In the genomic region with DNA sequence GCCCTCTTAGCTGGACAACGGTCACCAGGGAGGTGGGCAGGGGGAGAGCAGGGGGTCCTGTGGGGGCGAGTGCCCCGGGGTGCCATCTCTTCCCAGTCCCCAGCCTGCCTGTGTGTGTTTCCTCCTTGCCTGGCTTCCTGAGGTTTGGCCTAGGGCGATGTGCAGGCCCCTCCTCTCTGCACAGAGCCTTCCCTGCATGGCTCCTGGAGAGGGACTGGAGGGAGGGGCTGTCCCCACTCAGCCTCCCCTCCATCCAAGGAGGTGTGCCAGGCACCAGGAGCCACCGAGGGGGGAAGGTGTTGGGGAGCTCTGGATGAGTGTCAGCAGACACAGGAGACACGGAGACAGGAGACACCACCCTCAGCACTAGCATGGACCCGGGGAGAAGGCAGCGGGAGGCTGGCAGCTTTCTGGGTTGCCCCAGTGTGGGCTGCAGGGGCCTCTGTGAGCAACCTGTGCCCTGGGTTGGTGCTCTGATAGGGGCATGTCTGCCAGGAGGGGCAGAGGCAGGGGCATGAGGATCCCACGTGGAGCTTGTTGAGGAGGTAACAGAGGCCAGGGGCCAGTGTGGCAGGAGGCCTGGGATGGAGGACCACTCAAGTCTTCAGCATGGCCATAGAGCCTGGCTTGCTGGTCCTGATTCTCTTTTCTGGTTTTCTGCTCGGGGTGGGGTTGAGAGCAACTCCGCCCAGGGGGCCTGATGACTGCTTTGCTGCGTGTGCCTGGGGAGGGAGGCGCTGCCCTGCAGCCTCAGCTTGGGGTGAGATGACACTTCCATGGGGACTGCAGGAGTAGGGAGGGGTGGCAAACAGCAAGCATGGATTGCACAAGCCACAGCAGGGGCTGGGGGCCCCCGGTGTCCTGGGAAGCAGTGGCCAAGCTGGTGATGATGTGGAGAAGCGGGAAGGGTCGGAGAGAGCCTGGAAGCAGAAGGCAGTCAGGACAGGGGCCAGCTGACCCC, we compare ENCODE assay signal across 19 cellular contexts.
DNase-seq lines count a peak whose midpoint lies in the region; ATAC-seq and TF ChIP-seq lines count a peak whose summit lies in the region.
"Had no signal": no experiment of that assay in that cellular context is flagged by ENCODE, and none has a peak within 500 bp of the region (broad histone marks: within the 10 kb centered on the region; RNA-seq: fewer than 3 reads in every experiment).

No MANE protein-coding gene starts in this region.

- H3K4me3 Mint-ChIP-seq in endodermal cell, result no peak overlapping the region
- H3K4me3 Mint-ChIP-seq in activated T-helper 2 cell treated with anti-CD3 and anti-CD28 coated beads, Interferon-gamma antibody, Interleukin-2, Interleukin-4, amounts not matched to agents 10 μg/mL and 5 μg/mL and 100 μg/mL, durations not matched to agents 14 hours and 24 hours and 36 hours (ENCODE audit: low read depth), result no peak overlapping the region
- H3K4me3 Mint-ChIP-seq: CD8-positive, alpha-beta T cell had no signal

- peak; percentile 55 for DNase-seq in ELF-1 (ENCODE audit: low read depth, low spot score)
- no peak for DNase-seq in RWPE1 (ENCODE audit: low spot score)
- DNase-seq in endodermal cell, result no peak
- DNase-seq in SIG-M5 treated with dmso at 0.1 percent for 504 hours (lab: John Stamatoyannopoulos, UW; ENCODE audit: unreplicated experiment), result no peak
- no peak for DNase-seq in activated T-helper 2 cell treated with anti-CD3 and anti-CD28 coated beads, Interferon-gamma antibody, Interleukin-2, Interleukin-4, amounts not matched to agents 10 μg/mL and 5 μg/mL and 100 μg/mL, durations not matched to agents 14 hours and 24 hours and 36 hours (ENCODE audit: low spot score)
- no peak for DNase-seq in DMS79 treated with DMSO at 0.1 percent for 48 hours (lab: John Stamatoyannopoulos, UW)
- DNase-seq: BE2C; CD8-positive, alpha-beta T cell; Karpas-422; MG63; NCI-H1105; NCI-H1694 treated with DMSO at 0.1 percent for 48 hours; NCI-H2107; NCI-H2227 treated with DMSO at 0.1 percent for 48 hours; NCI-H524; SHP77 treated with DMSO at 0.1 percent for 48 hours had no signal

- peaks cover 1% of the 10 kb centered on the region for H3K27me3 Mint-ChIP-seq in endodermal cell (ENCODE audit: insufficient read depth)
- H3K27me3 Mint-ChIP-seq in activated T-helper 2 cell treated with anti-CD3 and anti-CD28 coated beads, Interferon-gamma antibody, Interleukin-2, Interleukin-4, amounts not matched to agents 10 μg/mL and 5 μg/mL and 100 μg/mL, durations not matched to agents 14 hours and 24 hours and 36 hours (ENCODE audit: low read depth), result no peaks in the 10 kb centered on the region

- peak overlapping the region; percentile 97 for H3K4me2 ChIP-seq in BLaER1

- 88 to 89% methylated on average over 3 to 16 of the region's 16 CpGs for WGBS in endodermal cell (ENCODE audit: insufficient coverage in 1 of 2, insufficient read length in 1 of 2), 2 experiments

- CTCF ChIA-PET in RWPE1 (lab: Yijun Ruan, JAX), result interaction anchor here (3.4 kb wide), 1 partner anchor 123 kb away, joined by 15 read pairs; no protein-coding TSS in a partner anchor

- no peaks in the 10 kb centered on the region for H4K20me1 ChIP-seq in BLaER1

- no peaks in the 10 kb centered on the region for H3K36me3 Mint-ChIP-seq in endodermal cell (ENCODE audit: low read depth)
- no peaks in the 10 kb centered on the region for H3K36me3 Mint-ChIP-seq in activated T-helper 2 cell treated with anti-CD3 and anti-CD28 coated beads, Interferon-gamma antibody, Interleukin-2, Interleukin-4, amounts not matched to agents 10 μg/mL and 5 μg/mL and 100 μg/mL, durations not matched to agents 14 hours and 24 hours and 36 hours (ENCODE audit: low read depth)
- H3K36me3 Mint-ChIP-seq: CD8-positive, alpha-beta T cell had no signal

- H3K9me3 ChIP-seq in BLaER1 (no peaks in the 10 kb centered on the region), endodermal cell (ENCODE audit: control insufficient read depth, low read length) (no peaks in the 10 kb centered on the region)
- H3K9me3 ChIP-seq: BE2C, HAP-1, MG63 had no signal

- ATAC-seq in HG02981 (IDR thresholded peaks at IDR 0.05; ENCODE audit: unreplicated experiment), result no peak
- ATAC-seq: CD8-positive, alpha-beta T cell had no signal

- H3K9ac ChIP-seq in BLaER1 (peak overlapping the region; percentile 71), endodermal cell (ENCODE audit: extremely low read depth, low read length, poor library complexity, severe bottlenecking) (no peak overlapping the region)

- H3K36me3 ChIP-seq in BLaER1 (no peaks in the 10 kb centered on the region), endodermal cell (ENCODE audit: control insufficient read depth, insufficient read depth, low read length) (no peaks in the 10 kb centered on the region)
- H3K36me3 ChIP-seq: BE2C, HAP-1 had no signal

- H3K4me3 ChIP-seq in BLaER1, result peak overlapping the region; percentile 34
- H3K4me3 ChIP-seq in endodermal cell (ENCODE audit: low read length), result no peak overlapping the region
- H3K4me3 ChIP-seq: HAP-1, MG63 had no signal

- H3K4me1 Mint-ChIP-seq in endodermal cell, result peaks cover 12% of the 10 kb centered on the region
- H3K4me1 Mint-ChIP-seq in activated T-helper 2 cell treated with anti-CD3 and anti-CD28 coated beads, Interferon-gamma antibody, Interleukin-2, Interleukin-4, amounts not matched to agents 10 μg/mL and 5 μg/mL and 100 μg/mL, durations not matched to agents 14 hours and 24 hours and 36 hours (ENCODE audit: low read depth), result no peaks in the 10 kb centered on the region

- POLR2A ChIA-PET in RWPE1 (lab: Yijun Ruan, JAX; ENCODE audit: low non-redundant PET), result interaction anchor here (0.6 kb wide), 1 partner anchor 162 kb away, joined by 3 read pairs; no protein-coding TSS in a partner anchor

- TF ChIP-seq CTCF in RWPE1 (conservative IDR thresholded peaks at IDR 0.05; ENCODE audit: low read depth), result no peak
- no peak for TF ChIP-seq CTCF in endodermal cell (conservative IDR thresholded peaks at IDR 0.05)

- intact Hi-C loops in activated T-helper 2 cell treated with anti-CD3 and anti-CD28 coated beads, Interferon-gamma antibody, Interleukin-2, Interleukin-4, amounts not matched to agents 10 μg/mL and 5 μg/mL and 100 μg/mL, durations not matched to agents 14 hours and 24 hours and 36 hours (cut with micrococcal nuclease), result no loop called here

- peak overlapping the region; percentile 44 for H3K27ac Mint-ChIP-seq in endodermal cell
- no peak overlapping the region for H3K27ac Mint-ChIP-seq in activated T-helper 2 cell treated with anti-CD3 and anti-CD28 coated beads, Interferon-gamma antibody, Interleukin-2, Interleukin-4, amounts not matched to agents 10 μg/mL and 5 μg/mL and 100 μg/mL, durations not matched to agents 14 hours and 24 hours and 36 hours
- H3K27ac Mint-ChIP-seq: CD8-positive, alpha-beta T cell had no signal

- H3K27ac ChIP-seq in BLaER1, result peak overlapping the region; percentile 81
- H3K27ac ChIP-seq in RWPE1, result peak overlapping the region; percentile 15; the same call in 1 of the 2 replicates
- no peak overlapping the region for H3K27ac ChIP-seq in endodermal cell (ENCODE audit: low read depth, low read length)

- no peaks in the 10 kb centered on the region for H3K27me3 ChIP-seq in BLaER1
- H3K27me3 ChIP-seq in endodermal cell (ENCODE audit: control insufficient read depth, insufficient read depth, low read length, poor library complexity, severe bottlenecking), result no peaks in the 10 kb centered on the region
- H3K27me3 ChIP-seq: BE2C, MG63 had no signal

- H3K4me1 ChIP-seq in BLaER1 (peaks cover 95% of the 10 kb centered on the region), endodermal cell (ENCODE audit: control insufficient read depth, insufficient read depth, low read length) (no peaks in the 10 kb centered on the region)
- H3K4me1 ChIP-seq: BE2C, HAP-1 had no signal

- no peaks in the 10 kb centered on the region for H3K9me3 Mint-ChIP-seq in endodermal cell
- no peaks in the 10 kb centered on the region for H3K9me3 Mint-ChIP-seq in activated T-helper 2 cell treated with anti-CD3 and anti-CD28 coated beads, Interferon-gamma antibody, Interleukin-2, Interleukin-4, amounts not matched to agents 10 μg/mL and 5 μg/mL and 100 μg/mL, durations not matched to agents 14 hours and 24 hours and 36 hours
- H3K9me3 Mint-ChIP-seq: CD8-positive, alpha-beta T cell had no signal
